Comparison of ENCODE assay signal across 15 cellular contexts in the genomic region with DNA sequence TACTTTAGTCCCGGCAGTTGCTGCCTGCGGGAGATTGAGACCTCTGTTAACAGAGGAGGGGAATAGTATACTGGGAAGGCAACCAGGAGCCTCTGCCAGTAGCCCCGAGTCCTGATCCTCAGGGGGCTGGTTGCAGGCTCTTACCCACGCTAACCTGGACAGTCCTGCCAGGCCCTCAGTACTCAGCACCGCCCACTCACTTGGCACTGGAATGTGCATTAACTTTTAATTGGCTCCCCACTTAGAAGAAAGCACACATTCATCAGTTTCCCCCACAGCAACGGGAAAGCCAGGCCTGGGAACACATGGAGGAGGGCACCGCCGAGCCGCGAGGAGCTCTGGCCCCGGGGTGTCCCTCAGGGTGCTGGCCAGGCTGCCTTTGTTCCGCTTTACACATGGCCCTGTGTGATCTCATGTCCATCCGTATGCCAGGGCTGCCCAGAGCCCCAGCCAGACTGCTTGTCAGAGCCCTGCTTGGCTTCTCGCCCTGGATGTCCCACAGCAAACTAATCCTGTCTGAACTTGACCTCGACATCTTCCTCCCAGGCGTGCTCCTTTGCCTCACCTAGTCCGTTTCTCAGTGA. TPM values are rescaled to one million over a fixed set of nuclear protein-coding genes. Genes with fewer than 3 reads are reported as not detected.
DNase-seq lines count a peak whose midpoint lies in the region; ATAC-seq and TF ChIP-seq lines count a peak whose summit lies in the region.
"Had no signal": no experiment of that assay in that cellular context is flagged by ENCODE, and none has a peak within 500 bp of the region (broad histone marks: within the 10 kb centered on the region; RNA-seq: fewer than 3 reads in every experiment).

No MANE protein-coding gene starts in this region.

- TF ChIP-seq EP300 in Ishikawa (IDR thresholded peaks at IDR 0.05; ENCODE audit: borderline replicate concordance) = no peak

- no peak overlapping the region for H3K4me3 ChIP-seq in dorsolateral prefrontal cortex

- TF ChIP-seq CTCF in dorsolateral prefrontal cortex (IDR thresholded peaks at IDR 0.05 in 54 of 56, conservative IDR thresholded peaks at IDR 0.05 in 2 of 56; ENCODE audit: low read depth in 1 of 56, partially characterized antibody in 56 of 56) (no peak), glutamatergic neuron (IDR thresholded peaks at IDR 0.05; ENCODE audit: partially characterized antibody, unreplicated experiment) (no peak)

- intact Hi-C loops in dorsolateral prefrontal cortex (cut with DNase I) (no loop called here), sciatic nerve (cut with DNase I) (no loop called here)

- H3K36me3 Mint-ChIP-seq in glutamatergic neuron (ENCODE audit: unreplicated experiment) = no peaks in the 10 kb centered on the region

- ATAC-seq in sciatic nerve (peak; percentile 64), esophagus mucosa (no peak)
- ATAC-seq: left colon; naive thymus-derived CD8-positive, alpha-beta T cell had no signal

- H3K4me1 Mint-ChIP-seq in glutamatergic neuron (ENCODE audit: low read depth, unreplicated experiment) = no peaks in the 10 kb centered on the region

- no peak for TF ChIP-seq RAD21 in Ishikawa (IDR thresholded peaks at IDR 0.05; ENCODE audit: low read depth)

- H3K9me3 Mint-ChIP-seq in glutamatergic neuron (ENCODE audit: unreplicated experiment) = peaks cover 2% of the 10 kb centered on the region
- H3K9me3 Mint-ChIP-seq: activated T-helper 1 cell treated with anti-CD3 and anti-CD28 coated beads, Interleukin-12 subunit alpha, Interleukin-12 subunit beta, Interleukin-2, Interleukin-4 antibody, amounts not matched to agents 30 ng/mL and 10 ng/mL and 1 ng/mL, durations not matched to agents 14 hours and 24 hours and 36 hours; naive thymus-derived CD8-positive, alpha-beta T cell had no signal

- no peak overlapping the region for H3K4me3 Mint-ChIP-seq in glutamatergic neuron (ENCODE audit: unreplicated experiment)
- H3K4me3 Mint-ChIP-seq: activated T-helper 1 cell treated with anti-CD3 and anti-CD28 coated beads, Interleukin-12 subunit alpha, Interleukin-12 subunit beta, Interleukin-2, Interleukin-4 antibody, amounts not matched to agents 30 ng/mL and 10 ng/mL and 1 ng/mL, durations not matched to agents 14 hours and 24 hours and 36 hours; naive thymus-derived CD8-positive, alpha-beta T cell had no signal

- peak overlapping the region in 22 of 59 donors; percentile 0 to 76 (median 46) for H3K27ac ChIP-seq in dorsolateral prefrontal cortex

- peaks cover 3% of the 10 kb centered on the region for H3K27me3 Mint-ChIP-seq in glutamatergic neuron (ENCODE audit: unreplicated experiment)
- H3K27me3 Mint-ChIP-seq: naive thymus-derived CD8-positive, alpha-beta T cell had no signal

- H3K27ac Mint-ChIP-seq in glutamatergic neuron (ENCODE audit: unreplicated experiment) = no peak overlapping the region
- H3K27ac Mint-ChIP-seq: activated T-helper 1 cell treated with anti-CD3 and anti-CD28 coated beads, Interleukin-12 subunit alpha, Interleukin-12 subunit beta, Interleukin-2, Interleukin-4 antibody, amounts not matched to agents 30 ng/mL and 10 ng/mL and 1 ng/mL, durations not matched to agents 14 hours and 24 hours and 36 hours had no signal

- H3K27me3 ChIP-seq in dorsolateral prefrontal cortex = no peaks in the 10 kb centered on the region

- DNase-seq in dorsolateral prefrontal cortex (peak; percentile 26 to 88 (median 68)), hippocampal formation (lab: John Stamatoyannopoulos, UW) (peak; percentile 49 to 59), sciatic nerve (ENCODE audit: low spot score) (no peak), iPS-NIHi7 (ENCODE audit: extremely low spot score) (no peak), glutamatergic neuron (no peak), NCI-H146 treated with DMSO at 0.1 percent for 48 hours (lab: John Stamatoyannopoulos, UW; ENCODE audit: unreplicated experiment) (no peak)
- DNase-seq: activated CD4-positive, alpha-beta T cell treated with anti-CD3 and anti-CD28 coated beads, Interleukin-2, amount 50 U/mL, for 4 hours; effector CD4-positive, alpha-beta T cell; left colon; naive thymus-derived CD8-positive, alpha-beta T cell; T1000 had no signal

TF ChIP-seq in Ishikawa, 13 proteins besides CTCF, POLR2A, EP300 and RAD21:
- TF ChIP-seq EGR1 (IDR thresholded peaks at IDR 0.05) (peak; percentile 77), YY1 (IDR thresholded peaks at IDR 0.05; ENCODE audit: low read depth) (no peak)
TF ChIP-seq in Ishikawa: peak in this region for 1.

RNA-seq across cellular contexts. Expression of gene BCKDHA, which starts 14.2 kb away (rescaled TPM):
- total RNA-seq in dorsolateral prefrontal cortex (10 to 100 TPM in 118 of 120 experiments, 1 to 10 TPM in 2; 7.7 to 38.9 (median 20.1) TPM), sciatic nerve (24.2 TPM), glutamatergic neuron (ENCODE audit: unreplicated experiment) (11.0 TPM), esophagus mucosa (49.3 TPM)

RNA-seq across cellular contexts. Expression of gene EXOSC5, which starts 14.6 kb away (rescaled TPM):
- 10 to 100 TPM; 11.5 to 29.1 (median 18.2) TPM for total RNA-seq in dorsolateral prefrontal cortex
- 12.0 TPM for total RNA-seq in sciatic nerve
- total RNA-seq in glutamatergic neuron (ENCODE audit: unreplicated experiment) = 18.2 TPM
- 15.7 TPM for total RNA-seq in esophagus mucosa

RNA-seq across cellular contexts. Expression of gene B3GNT8, which starts 15.4 kb away (rescaled TPM):
- total RNA-seq in dorsolateral prefrontal cortex (1 to 10 TPM in 25 of 120 experiments, under 1 TPM in 64, not detected in 31; 0.19 to 2.9 (median 0.75) TPM), sciatic nerve (6.1 TPM), glutamatergic neuron (ENCODE audit: unreplicated experiment) (15.9 TPM), esophagus mucosa (40.4 TPM)

RNA-seq across cellular contexts. Expression of gene DMAC2, which starts 27.9 kb away (rescaled TPM):
- 10 to 100 TPM; 29.5 to 57.2 (median 42.7) TPM for total RNA-seq in dorsolateral prefrontal cortex
- 33.9 TPM for total RNA-seq in sciatic nerve
- total RNA-seq in glutamatergic neuron (ENCODE audit: unreplicated experiment) = 99.4 TPM
- total RNA-seq in esophagus mucosa = 34.6 TPM

RNA-seq across cellular contexts. Expression of gene ERICH4, which starts 31.2 kb away (rescaled TPM):
- total RNA-seq in dorsolateral prefrontal cortex (not detected), sciatic nerve (not detected), glutamatergic neuron (ENCODE audit: unreplicated experiment) (not detected), esophagus mucosa (not detected)
- total RNA-seq: activated T-helper 1 cell treated with anti-CD3 and anti-CD28 coated beads, Interleukin-12 subunit alpha, Interleukin-12 subunit beta, Interleukin-2, Interleukin-4 antibody, amounts not matched to agents 30 ng/mL and 10 ng/mL and 1 ng/mL, durations not matched to agents 14 hours and 24 hours and 36 hours; HT-29; left colon; naive thymus-derived CD8-positive, alpha-beta T cell had no signal

Comparison
In these comparisons a context has a peak if more than half of its experiments do, and no peak if none do; other contexts are left out.
1. DNase-seq: peak in dorsolateral prefrontal cortex (10 of 10) and hippocampal formation (2 of 2); none in sciatic nerve (single experiment), iPS-NIHi7 (single experiment), glutamatergic neuron (single experiment) and NCI-H146 treated with DMSO at 0.1 percent for 48 hours (single experiment).